ENCODE assay signal across 8 cellular contexts in the genomic region with DNA sequence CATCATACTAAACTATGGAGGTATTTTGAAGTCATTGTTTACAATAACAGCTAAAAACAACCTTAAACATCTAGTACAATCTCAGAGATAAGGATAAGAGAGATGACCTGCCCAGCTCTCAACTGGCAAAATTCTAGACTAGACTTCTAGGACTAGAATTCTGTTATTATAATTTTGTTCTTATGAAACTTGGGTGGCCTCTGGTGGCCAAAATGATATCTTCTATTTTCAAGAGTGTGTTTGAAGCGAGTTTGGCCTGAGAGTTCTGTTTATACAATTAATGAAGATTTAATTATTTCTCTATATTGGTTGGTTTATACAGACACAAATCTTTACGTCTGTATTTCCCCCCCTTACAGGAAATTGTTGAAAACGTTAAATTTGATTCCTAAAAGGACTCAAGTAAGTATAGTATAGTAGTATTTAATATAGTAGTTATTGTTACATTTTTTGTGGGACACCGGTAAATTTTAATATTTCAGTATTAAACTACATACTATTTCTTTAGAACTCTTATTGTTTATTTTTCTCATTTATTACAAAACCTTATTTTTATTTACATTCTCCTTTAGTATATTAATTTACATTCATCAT. TPM values are rescaled to one million over a fixed set of nuclear protein-coding genes. Genes with fewer than 3 reads are reported as not detected.
DNase-seq lines count a peak whose midpoint lies in the region; ATAC-seq and TF ChIP-seq lines count a peak whose summit lies in the region.

No MANE protein-coding gene starts in this region.

- no peaks in the 10 kb centered on the region for H3K27me3 ChIP-seq in thoracic aorta (replicated peaks; ENCODE audit: insufficient read depth)

- no peaks in the 10 kb centered on the region for H3K36me3 ChIP-seq in thoracic aorta

- peak overlapping the region in 1 of 6 donors; percentile 43 for H3K27ac Mint-ChIP-seq in immature natural killer cell

- no peak overlapping the region for H3K27ac ChIP-seq in thoracic aorta

- no peak overlapping the region for H3K4me3 ChIP-seq in astrocyte of the spinal cord (ENCODE audit: low read depth, low read length)
- H3K4me3 ChIP-seq in thoracic aorta = no peak overlapping the region

- H3K9me3 ChIP-seq in thoracic aorta = no peaks in the 10 kb centered on the region

- peaks cover 0 to 3% (median 0%) of the 10 kb centered on the region in 3 donors for H3K36me3 Mint-ChIP-seq in immature natural killer cell

- peak; percentile 47 for TF ChIP-seq CTCF in astrocyte of the spinal cord (IDR thresholded peaks at IDR 0.05; ENCODE audit: low read depth, low read length)
- peak; percentile 62 for TF ChIP-seq CTCF in thoracic aorta (IDR thresholded peaks at IDR 0.05)

- in situ Hi-C loops in astrocyte of the spinal cord (cut with HindIII; ENCODE audit: low sequenced_read_pairs) = no loop called here

- peaks cover 49 to 78% of the 10 kb centered on the region in 2 donors for H3K4me1 Mint-ChIP-seq in immature natural killer cell

- peaks cover 0 to 2% (median 0%) of the 10 kb centered on the region in 3 donors for H3K27me3 Mint-ChIP-seq in immature natural killer cell (ENCODE audit: low read depth in 3 of 3)

- peaks cover 8 to 9% of the 10 kb centered on the region in 2 donors for H3K4me1 ChIP-seq in thoracic aorta (ENCODE audit: control insufficient read depth in 1 of 2, low read depth in 2 of 2)

- H3K4me3 Mint-ChIP-seq in immature natural killer cell = no peak overlapping the region

- H3K9me3 Mint-ChIP-seq in immature natural killer cell = no peaks in the 10 kb centered on the region

- peak; percentile 84 for ATAC-seq in GM18868 (IDR thresholded peaks at IDR 0.05; ENCODE audit: unreplicated experiment)
- peak; percentile 79 for ATAC-seq in HG03175 (IDR thresholded peaks at IDR 0.05; ENCODE audit: unreplicated experiment)
- ATAC-seq in thoracic aorta (ENCODE audit: insufficient number of reproducible peaks, low FRiP score, low read depth) = no peak
- no peak for ATAC-seq in GM21526 (IDR thresholded peaks at IDR 0.05; ENCODE audit: low FRiP score, unreplicated experiment)

- DNase-seq in COR-L47 (lab: John Stamatoyannopoulos, UW) (peak; percentile 30), NCI-H460 (ENCODE audit: extremely low read depth, low read depth) (peak; percentile 52), astrocyte of the spinal cord (ENCODE audit: low read depth, low spot score) (peak; percentile 56), immature natural killer cell (peak; percentile 29 to 41 (median 38)), thoracic aorta (ENCODE audit: low spot score) (no peak)

RNA-seq across cellular contexts. Expression of a gene that starts 6.4 kb away (rescaled TPM):
- total RNA-seq in NCI-H460 (2014; rRNA removed; shearing (Covaris generic)) = 54.7 and 78.2 TPM in 2 replicates
- 79.7 and 114 TPM in 2 replicates for polyA plus RNA-seq in NCI-H460 (2014; cell fraction: nucleus; rRNA removed)
- 100 to 1,000 TPM; 106 to 116 (median 107) TPM for polyA plus RNA-seq in immature natural killer cell
- total RNA-seq in thoracic aorta = 10 to 100 TPM; 41.7 to 95.8 TPM

RNA-seq across cellular contexts. Expression of a gene that starts 6.5 kb away (rescaled TPM):
- total RNA-seq in NCI-H460 (2014; rRNA removed; shearing (Covaris generic)) = 94.7 and 115 TPM in 2 replicates
- polyA plus RNA-seq in NCI-H460 (2014; cell fraction: nucleus; rRNA removed) = 34.5 and 36.2 TPM in 2 replicates
- polyA plus RNA-seq in immature natural killer cell = 10 to 100 TPM; 57.2 to 98.5 (median 91.3) TPM
- total RNA-seq in thoracic aorta = 10 to 100 TPM; 25.2 to 27.2 TPM

Comparison
In these comparisons a context has a peak if more than half of its experiments do, and no peak if none do; other contexts are left out.
1. ATAC-seq: peak in GM18868 (single experiment) and HG03175 (single experiment); none in thoracic aorta (single experiment) and GM21526 (single experiment).